ENCODE assay signal across 1 cellular context in the genomic region with DNA sequence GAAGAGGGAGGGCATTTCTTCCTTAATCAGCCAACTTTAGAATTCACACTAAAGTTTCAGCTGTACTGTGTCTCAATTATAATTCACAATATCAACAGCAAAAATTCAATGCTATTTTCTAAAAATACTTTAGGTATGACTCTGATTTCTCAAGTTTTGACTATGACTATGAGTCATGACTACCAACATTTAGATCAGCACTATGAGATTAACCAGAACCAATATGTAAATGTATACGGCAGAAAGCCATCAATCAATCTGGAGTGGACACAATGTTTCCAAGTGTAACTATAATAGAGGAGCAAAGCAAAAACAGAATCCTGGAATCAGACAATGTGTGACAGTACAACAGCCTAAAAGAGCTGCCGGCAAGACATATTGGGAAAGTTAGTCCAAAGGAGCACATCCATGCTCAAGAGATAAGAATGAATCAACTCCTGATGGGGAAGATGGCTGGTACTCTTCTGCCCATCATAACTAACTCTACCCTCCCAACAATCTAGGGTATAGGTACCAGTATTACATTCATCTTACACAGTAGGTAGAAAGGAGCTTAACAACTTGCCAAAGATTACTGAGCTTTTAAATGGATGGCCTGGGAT.
A peak's percentile ranks its signal among the peaks of the same experiment; 100 is the strongest.
TF ChIP-seq lines count a peak whose summit lies in the region.

No MANE protein-coding gene starts in this region.

TF ChIP-seq in SK-N-SH, 30 proteins besides CTCF, POLR2A, EP300 and RAD21:
- TF ChIP-seq JUND (IDR thresholded peaks at IDR 0.05) (peak; percentile 33; the same call in 1 of the 2 replicates), FOSL2 (IDR thresholded peaks at IDR 0.05; ENCODE audit: borderline replicate concordance, low read depth) (peak; percentile 18; the same call in 1 of the 2 replicates), TCF12 (IDR thresholded peaks at IDR 0.05) (peak; percentile 77), GABPA (IDR thresholded peaks at IDR 0.05; ENCODE audit: low read depth) (no peak)
- TF ChIP-seq, protein P1, sequence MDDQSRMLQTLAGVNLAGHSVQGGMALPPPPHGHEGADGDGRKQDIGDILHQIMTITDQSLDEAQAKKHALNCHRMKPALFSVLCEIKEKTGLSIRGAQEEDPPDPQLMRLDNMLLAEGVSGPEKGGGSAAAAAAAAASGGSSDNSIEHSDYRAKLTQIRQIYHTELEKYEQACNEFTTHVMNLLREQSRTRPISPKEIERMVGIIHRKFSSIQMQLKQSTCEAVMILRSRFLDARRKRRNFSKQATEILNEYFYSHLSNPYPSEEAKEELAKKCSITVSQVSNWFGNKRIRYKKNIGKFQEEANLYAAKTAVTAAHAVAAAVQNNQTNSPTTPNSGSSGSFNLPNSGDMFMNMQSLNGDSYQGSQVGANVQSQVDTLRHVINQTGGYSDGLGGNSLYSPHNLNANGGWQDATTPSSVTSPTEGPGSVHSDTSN (IDR thresholded peaks at IDR 0.05), result peak; percentile 82
